In genomic region chr2:73112026-73112912, GRCh38 we compare ENCODE assay signal across 1 cellular context.
TF ChIP-seq lines count a peak whose summit lies in the region.

No MANE protein-coding gene starts in this region.

TF ChIP-seq in K562, 482 proteins besides CTCF, POLR2A, EP300 and RAD21 (continued from another document):
- TF ChIP-seq AFF4 (CRISPR knock-in tag; IDR thresholded peaks at IDR 0.05) = no peak; the same call in 1 of the 2 replicates
- no peak for TF ChIP-seq ETV6 (IDR thresholded peaks at IDR 0.05; ENCODE audit: borderline replicate concordance in 1 of 2, low read depth in 2 of 2, low read length in 1 of 2)
- TF ChIP-seq ETV6 (CRISPR knock-in tag; IDR thresholded peaks at IDR 0.05; ENCODE audit: borderline replicate concordance) = no peak
- no peak for TF ChIP-seq ZNF583 (CRISPR knock-in tag; IDR thresholded peaks at IDR 0.05)
- TF ChIP-seq PTBP1 (IDR thresholded peaks at IDR 0.05; ENCODE audit: low read depth, low read length) = no peak
- TF ChIP-seq MCM7 (IDR thresholded peaks at IDR 0.05) = no peak
- peak; percentile 42 for TF ChIP-seq FIP1L1 (IDR thresholded peaks at IDR 0.05; ENCODE audit: low read depth, low read length, poor library complexity, severe bottlenecking)
- TF ChIP-seq POLR2G (IDR thresholded peaks at IDR 0.05; ENCODE audit: low read depth, low read length) = 0 out of 2 replicates have a peak, but pooled peaks have one; percentile 41
- TF ChIP-seq PRPF4 (IDR thresholded peaks at IDR 0.05; ENCODE audit: insufficient read depth, low read depth, low read length, poor library complexity, severe bottlenecking) = no peak
- no peak for TF ChIP-seq AFF1 (IDR thresholded peaks at IDR 0.05; ENCODE audit: low read depth in 1 of 2, partially characterized antibody in 2 of 2)
- no peak for TF ChIP-seq ZNF561 (CRISPR knock-in tag; conservative IDR thresholded peaks at IDR 0.05)
- TF ChIP-seq MXD1 (CRISPR knock-in tag; IDR thresholded peaks at IDR 0.05; ENCODE audit: borderline replicate concordance, poor library complexity, severe bottlenecking) = no peak
- 0 out of 2 replicates have a peak, but pooled peaks have one; percentile 13 for TF ChIP-seq FOSL1 (tag; conservative IDR thresholded peaks at IDR 0.05)
- TF ChIP-seq ATF4 (CRISPR knock-in tag; IDR thresholded peaks at IDR 0.05) = no peak
- TF ChIP-seq ZNF511 (CRISPR knock-in tag; IDR thresholded peaks at IDR 0.05) = peak; percentile 91; the same call in 1 of the 2 replicates
- peak in 1 of 2 experiments; percentile 42; a peak in 2 of 4 replicates for TF ChIP-seq MAZ (CRISPR knock-in tag; conservative IDR thresholded peaks at IDR 0.05 in 1 of 2, IDR thresholded peaks at IDR 0.05 in 1 of 2)
- peak in 1 of 2 experiments; percentile 65; a peak in 1 of 4 replicates for TF ChIP-seq UBTF (IDR thresholded peaks at IDR 0.05; ENCODE audit: borderline replicate concordance in 1 of 2, low read depth in 2 of 2, low read length in 2 of 2)
- no peak for TF ChIP-seq DMBX1 (CRISPR knock-in tag; IDR thresholded peaks at IDR 0.05; ENCODE audit: borderline replicate concordance)
- no peak for TF ChIP-seq NBN (IDR thresholded peaks at IDR 0.05; ENCODE audit: low read depth)
- TF ChIP-seq ELF2 (CRISPR knock-in tag; IDR thresholded peaks at IDR 0.05) = no peak
- TF ChIP-seq TEAD1 (CRISPR knock-in tag; IDR thresholded peaks at IDR 0.05) = 0 out of 4 replicates have a peak, but pooled peaks of 1 of the 2 experiments have one; percentile 42
- TF ChIP-seq HMG20B (CRISPR knock-in tag; IDR thresholded peaks at IDR 0.05) = no peak
TF ChIP-seq in K562: peak in this region for 37.
